Comparison of ENCODE assay signal across 22 cellular contexts in the genomic region with DNA sequence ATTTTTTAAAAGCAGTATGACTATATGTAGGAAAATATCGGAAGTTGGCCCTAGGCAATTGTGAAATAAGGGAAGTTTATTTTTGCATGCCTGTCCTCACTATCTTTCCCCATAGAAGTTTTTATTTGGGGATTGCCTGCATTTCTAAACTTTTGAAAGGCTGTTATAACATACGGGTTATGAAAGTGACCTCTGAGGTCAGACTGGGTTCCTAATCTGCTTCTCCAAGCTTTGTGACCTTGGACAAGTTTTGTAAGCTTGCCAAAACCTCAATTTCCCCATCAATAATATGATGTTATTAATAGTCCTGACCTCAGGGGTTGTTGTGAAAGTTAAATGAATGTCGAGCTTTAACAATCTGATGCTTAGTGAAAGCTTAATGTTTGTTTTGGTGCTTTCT.
DNase-seq lines count a peak whose midpoint lies in the region; ATAC-seq, FAIRE-seq and TF ChIP-seq lines count a peak whose summit lies in the region.
"Had no signal": no experiment of that assay in that cellular context is flagged by ENCODE, and none has a peak within 500 bp of the region (broad histone marks: within the 10 kb centered on the region; RNA-seq: fewer than 3 reads in every experiment).

No MANE protein-coding gene starts in this region.

- no peak overlapping the region for H2AFZ ChIP-seq in HepG2 (ENCODE audit: low read length)

- 42% methylated on average over 3 of the region's 3 CpGs for WGBS in liver
- WGBS in HepG2 (ENCODE audit: low lambda C conversion rate): 20% methylated on average over 3 of the region's 3 CpGs
- WGBS in pancreas, 2 donors: 50 to 74% methylated on average over 3 of the region's 3 CpGs

- H3K9ac ChIP-seq in liver (ENCODE audit: low read depth in 1 of 2, low read length in 2 of 2) (no peak overlapping the region), HepG2 (ENCODE audit: insufficient read depth, low read depth, low read length) (no peak overlapping the region), adipocyte (ENCODE audit: low read length) (no peak overlapping the region)

- no peaks in the 10 kb centered on the region for H3K79me2 ChIP-seq in HepG2 (ENCODE audit: insufficient read depth, low read length)

- intact Hi-C loops in HepG2 (cut with micrococcal nuclease; ENCODE audit: unreplicated experiment) (no loop called here), pancreas (cut with DNase I) (no loop called here), gastrocnemius medialis (cut with DNase I; ENCODE audit: low total_unique reads) (no loop called here)

- no peaks in the 10 kb centered on the region for H3K27me3 ChIP-seq in liver (ENCODE audit: control insufficient read depth in 4 of 4, insufficient read depth in 4 of 4, low read length in 3 of 4)
- H3K27me3 ChIP-seq in HepG2 (ENCODE audit: control insufficient read depth in 1 of 2, insufficient read depth in 2 of 2, low read length in 2 of 2): no peaks in the 10 kb centered on the region
- H3K27me3 ChIP-seq in adipocyte (replicated peaks; ENCODE audit: control insufficient read depth, insufficient read depth, low read length): no peaks in the 10 kb centered on the region
- no peaks in the 10 kb centered on the region for H3K27me3 ChIP-seq in pancreas
- no peaks in the 10 kb centered on the region for H3K27me3 ChIP-seq in gastrocnemius medialis
- H3K27me3 ChIP-seq: BE2C, Peyer's patch had no signal

- no peak overlapping the region for H3K27ac ChIP-seq in liver (ENCODE audit: low read depth in 1 of 2, low read length in 2 of 2)
- no peak overlapping the region for H3K27ac ChIP-seq in HepG2 (ENCODE audit: extremely low read length, insufficient read depth, low read length)
- no peak overlapping the region for H3K27ac ChIP-seq in pancreas
- no peak overlapping the region for H3K27ac ChIP-seq in gastrocnemius medialis
- H3K27ac ChIP-seq: Peyer's patch, SK-N-MC had no signal

- H3K4me1 ChIP-seq in liver (ENCODE audit: control insufficient read depth in 4 of 4, insufficient read depth in 4 of 4, low read length in 3 of 4) (no peaks in the 10 kb centered on the region), HepG2 (ENCODE audit: insufficient read depth, low read length) (no peaks in the 10 kb centered on the region), adipocyte (ENCODE audit: control insufficient read depth, insufficient read depth, low read length) (no peaks in the 10 kb centered on the region), pancreas (no peaks in the 10 kb centered on the region), gastrocnemius medialis (peaks cover 0 to 4% of the 10 kb centered on the region in 2 donors)
- H3K4me1 ChIP-seq: BE2C, Peyer's patch had no signal

- H3K4me3 ChIP-seq in liver (ENCODE audit: low read depth in 1 of 3, low read length in 3 of 3) (no peak overlapping the region), HepG2 (replicated peaks in 1 of 3; ENCODE audit: insufficient read depth in 1 of 3, low read depth in 2 of 3, low read length in 3 of 3) (no peak overlapping the region), adipocyte (ENCODE audit: low read length) (no peak overlapping the region), pancreas (no peak overlapping the region), gastrocnemius medialis (no peak overlapping the region)
- H3K4me3 ChIP-seq: Peyer's patch, SK-N-MC had no signal

- in situ Hi-C loops in HepG2 (cut with HindIII; ENCODE audit: extremely low pct_ligation_motif_present, low pct_unique_long_range_greater_than_20kb): no loop called here
- in situ Hi-C loops in gastrocnemius medialis (cut with MboI; ENCODE audit: low sequenced_read_pairs in 4 of 4): no loop called here

- no peak for TF ChIP-seq CTCF in liver (IDR thresholded peaks at IDR 0.05; ENCODE audit: low read depth, low read length, missing input control)
- no peak for TF ChIP-seq CTCF in HepG2 (CRISPR knock-in tag; IDR thresholded peaks at IDR 0.05)
- TF ChIP-seq CTCF in pancreas (IDR thresholded peaks at IDR 0.05): no peak
- TF ChIP-seq CTCF in gastrocnemius medialis (IDR thresholded peaks at IDR 0.05 in 4 of 5, conservative IDR thresholded peaks at IDR 0.05 in 1 of 5): no peak

- FAIRE-seq in HepG2 (lab: Jason Lieb, UNC): no peak
- FAIRE-seq in pancreas (lab: Jason Lieb, UNC): no peak
- FAIRE-seq: A204.1 had no signal

- BruUV-seq in HepG2 (replicated peaks; lab: Mats Ljungman, UMichigan): no TSS peak

- TF ChIP-seq EP300 in HepG2 (IDR thresholded peaks at IDR 0.05; ENCODE audit: low read depth in 2 of 2, low read length in 2 of 2) (no peak), HepG2 (CRISPR knock-in tag; IDR thresholded peaks at IDR 0.05; ENCODE audit: borderline replicate concordance) (no peak)

- no peak for ATAC-seq in HepG2
- no peak for ATAC-seq in pancreas
- ATAC-seq in gastrocnemius medialis: no peak
- ATAC-seq in HG03039 (IDR thresholded peaks at IDR 0.05; ENCODE audit: unreplicated experiment): no peak
- ATAC-seq: Right ventricle myocardium inferior, T-cell had no signal

- H4K20me1 ChIP-seq in HepG2 (ENCODE audit: insufficient read depth, low read length): no peaks in the 10 kb centered on the region

- H3K9me3 ChIP-seq in liver (ENCODE audit: control insufficient read depth in 4 of 4, low read length in 3 of 4) (no peaks in the 10 kb centered on the region), HepG2 (ENCODE audit: low read length) (peaks cover 26% of the 10 kb centered on the region), adipocyte (ENCODE audit: control insufficient read depth, low read length) (no peaks in the 10 kb centered on the region), pancreas (no peaks in the 10 kb centered on the region), gastrocnemius medialis (no peaks in the 10 kb centered on the region)
- H3K9me3 ChIP-seq: BE2C, Peyer's patch had no signal

- TF ChIP-seq POLR2A in HepG2 (IDR thresholded peaks at IDR 0.05; ENCODE audit: insufficient read depth in 1 of 2, low read depth in 2 of 2, low read length in 2 of 2): no peak
- TF ChIP-seq POLR2A in gastrocnemius medialis (IDR thresholded peaks at IDR 0.05): no peak

- CTCF ChIA-PET in HepG2 (lab: Yijun Ruan, JAX; ENCODE audit: low intra/inter-chr PET ratio, low total read pairs): no interaction called here

- no peak overlapping the region for H3K4me2 ChIP-seq in HepG2 (ENCODE audit: low read depth, low read length)

- POLR2A ChIA-PET in HepG2 (lab: Yijun Ruan, JAX): no interaction called here

- H3K36me3 ChIP-seq in liver (ENCODE audit: control insufficient read depth in 4 of 4, insufficient read depth in 3 of 4, low read depth in 1 of 4, low read length in 3 of 4) (no peaks in the 10 kb centered on the region), HepG2 (replicated peaks in 1 of 2; ENCODE audit: control insufficient read depth in 1 of 2, insufficient read depth in 2 of 2, low read length in 2 of 2) (no peaks in the 10 kb centered on the region), adipocyte (ENCODE audit: control insufficient read depth, insufficient read depth, low read length, severe bottlenecking) (no peaks in the 10 kb centered on the region), pancreas (no peaks in the 10 kb centered on the region), gastrocnemius medialis (no peaks in the 10 kb centered on the region)
- H3K36me3 ChIP-seq: BE2C, Peyer's patch had no signal

- DNase-seq in HepG2 (ENCODE audit: low spot score): no peak
- peak; percentile 94 for DNase-seq in NOMO-1 treated with DMSO at 0.1 percent for 48 hours (lab: John Stamatoyannopoulos, UW; ENCODE audit: unreplicated experiment)
- peak; percentile 1 for DNase-seq in adipocyte (ENCODE audit: low read depth)
- no peak for DNase-seq in pancreas
- DNase-seq in gastrocnemius medialis: no peak
- no peak for DNase-seq in effector CD8-positive, alpha-beta T cell (lab: John Stamatoyannopoulos, UW)
- DNase-seq: BE2C; Calu3; CD4-positive, alpha-beta memory T cell; DMS53; NCI-H1105 treated with DMSO at 0.1 percent for 48 hours; NCI-H1694 treated with DMSO at 0.1 percent for 48 hours; NCI-H2107; NCI-H510A treated with DMSO at 0.1 percent for 48 hours; NCI-H82; Peyer's patch; T-cell had no signal

- no peak for TF ChIP-seq RAD21 in liver (IDR thresholded peaks at IDR 0.05)
- TF ChIP-seq RAD21 in HepG2 (CRISPR knock-in tag; IDR thresholded peaks at IDR 0.05): no peak

TF ChIP-seq in liver, 16 proteins besides CTCF, POLR2A, EP300 and RAD21:
- TF ChIP-seq NR2F2 (IDR thresholded peaks at IDR 0.05): peak; percentile 75
- TF ChIP-seq HNF4G (IDR thresholded peaks at IDR 0.05): no peak

TF ChIP-seq in HepG2, 621 proteins besides CTCF, POLR2A, EP300 and RAD21:
- no peak for TF ChIP-seq TARDBP (CRISPR knock-in tag; IDR thresholded peaks at IDR 0.05)
- TF ChIP-seq HOXA7 (CRISPR knock-in tag; IDR thresholded peaks at IDR 0.05): no peak
- no peak for TF ChIP-seq PHF20 (CRISPR knock-in tag; IDR thresholded peaks at IDR 0.05)
- TF ChIP-seq ZNF703 (CRISPR knock-in tag; IDR thresholded peaks at IDR 0.05; ENCODE audit: borderline replicate concordance): no peak
- TF ChIP-seq MAF1 (CRISPR knock-in tag; IDR thresholded peaks at IDR 0.05; ENCODE audit: borderline replicate concordance): no peak
- TF ChIP-seq ZNF333 (CRISPR knock-in tag; IDR thresholded peaks at IDR 0.05; ENCODE audit: borderline replicate concordance): no peak
- TF ChIP-seq, protein P1, sequence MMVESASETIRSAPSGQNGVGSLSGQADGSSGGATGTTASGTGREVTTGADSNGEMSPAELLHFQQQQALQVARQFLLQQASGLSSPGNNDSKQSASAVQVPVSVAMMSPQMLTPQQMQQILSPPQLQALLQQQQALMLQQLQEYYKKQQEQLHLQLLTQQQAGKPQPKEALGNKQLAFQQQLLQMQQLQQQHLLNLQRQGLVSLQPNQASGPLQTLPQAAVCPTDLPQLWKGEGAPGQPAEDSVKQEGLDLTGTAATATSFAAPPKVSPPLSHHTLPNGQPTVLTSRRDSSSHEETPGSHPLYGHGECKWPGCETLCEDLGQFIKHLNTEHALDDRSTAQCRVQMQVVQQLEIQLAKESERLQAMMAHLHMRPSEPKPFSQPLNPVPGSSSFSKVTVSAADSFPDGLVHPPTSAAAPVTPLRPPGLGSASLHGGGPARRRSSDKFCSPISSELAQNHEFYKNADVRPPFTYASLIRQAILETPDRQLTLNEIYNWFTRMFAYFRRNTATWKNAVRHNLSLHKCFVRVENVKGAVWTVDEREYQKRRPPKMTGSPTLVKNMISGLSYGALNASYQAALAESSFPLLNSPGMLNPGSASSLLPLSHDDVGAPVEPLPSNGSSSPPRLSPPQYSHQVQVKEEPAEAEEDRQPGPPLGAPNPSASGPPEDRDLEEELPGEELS (CRISPR knock-in tag; IDR thresholded peaks at IDR 0.05): no peak
- TF ChIP-seq ZNF724P (CRISPR knock-in tag; IDR thresholded peaks at IDR 0.05; ENCODE audit: borderline replicate concordance): no peak
- TF ChIP-seq BCL6 (CRISPR knock-in tag; IDR thresholded peaks at IDR 0.05): no peak

Comparison
In these comparisons a context has a peak if more than half of its experiments do, and no peak if none do; other contexts are left out.
1. DNase-seq: peak in NOMO-1 treated with DMSO at 0.1 percent for 48 hours (single experiment) and adipocyte (single experiment); none in HepG2 (single experiment), pancreas (0 of 6), gastrocnemius medialis (0 of 2) and effector CD8-positive, alpha-beta T cell (single experiment).